Comparison of ENCODE assay signal across 29 cellular contexts in genomic region chr16:64700628-64701027, GRCh38.
"Had no signal": no experiment of that assay in that cellular context is flagged by ENCODE, and none has a peak within 500 bp of the region (broad histone marks: within the 10 kb centered on the region; RNA-seq: fewer than 3 reads in every experiment).

No MANE protein-coding gene starts in this region.

- H3K27me3 ChIP-seq: body of pancreas, esophagus muscularis mucosa, gastroesophageal sphincter had no signal

- H3K4me1 ChIP-seq: body of pancreas, esophagus muscularis mucosa, gastroesophageal sphincter had no signal

- H3K36me3 ChIP-seq: esophagus muscularis mucosa, gastroesophageal sphincter had no signal

- ATAC-seq: activated CD4-positive, alpha-beta T cell treated with anti-CD3 and anti-CD28 coated beads for 36 hours; activated CD8-positive, alpha-beta memory T cell treated with anti-CD3 and anti-CD28 coated beads, Interleukin-2, amount 10 ng/mL, durations not matched to agents 7 days and 5 days; activated CD8-positive, alpha-beta T cell treated with anti-CD3 and anti-CD28 coated beads, Interleukin-2, amount 10 ng/mL, durations not matched to agents 7 days and 5 days; activated T-cell treated with anti-CD3 and anti-CD28 coated beads, Interleukin-2, amount 50 U/mL, for 72 hours; activated T-helper 17 cell treated with anti-CD3 and anti-CD28 coated beads, Interleukin-2, amount 50 U/mL, for 72 hours; body of pancreas; effector memory CD8-positive, alpha-beta T cell; gastroesophageal sphincter had no signal

- H3K27ac ChIP-seq: body of pancreas, esophagus muscularis mucosa, gastroesophageal sphincter had no signal

- DNase-seq: activated CD4-positive, alpha-beta memory T cell treated with anti-CD3 and anti-CD28 coated beads for 36 hours; activated CD4-positive, alpha-beta T cell treated with anti-CD3 and anti-CD28 coated beads for 36 hours; activated CD4-positive, alpha-beta T cell treated with anti-CD3 and anti-CD28 coated beads, Interleukin-2, amount 10 ng/mL, durations not matched to agents 24 days and 14 days; activated CD4-positive, CD25-positive, alpha-beta regulatory T cell; activated CD4-positive, CD25-positive, alpha-beta regulatory T cell treated with anti-CD3 and anti-CD28 coated beads, Interleukin-2, amount 50 U/mL, for 72 hours; activated CD8-positive, alpha-beta memory T cell treated with anti-CD3 and anti-CD28 coated beads, Interleukin-2, amount 10 ng/mL, durations not matched to agents 7 days and 5 days; activated CD8-positive, alpha-beta memory T cell treated with anti-CD3 and anti-CD28 coated beads, Interleukin-2, amount 50 U/mL, for 4 hours; activated CD8-positive, alpha-beta T cell treated with anti-CD3 and anti-CD28 coated beads, Interleukin-2, amount 10 ng/mL, durations not matched to agents 7 days and 5 days; activated effector memory CD4-positive, alpha-beta T cell treated with Interleukin-2 at 50 U/mL for 16 hours; activated gamma-delta T cell treated with Interleukin-2 at 50 U/mL for 16 hours; activated naive CD4-positive, alpha-beta T cell treated with anti-CD3 and anti-CD28 coated beads, Interleukin-2, amount 50 U/mL, for 16 hours; activated naive CD4-positive, alpha-beta T cell treated with Interleukin-2 at 50 U/mL for 16 hours; activated T-cell treated with anti-CD3 and anti-CD28 coated beads for 4 hours; activated T-cell treated with anti-CD3 and anti-CD28 coated beads, Interleukin-2, amount 50 U/mL, for 24 hours; activated T-cell treated with anti-CD3 and anti-CD28 coated beads, Interleukin-2, amount 50 U/mL, for 72 hours; amniotic stem cell; anterior cingulate cortex; body of pancreas; caudate nucleus; cortex of kidney; dermis blood vessel endothelial cell; effector CD4-positive, alpha-beta T cell; effector memory CD8-positive, alpha-beta T cell; erythroblast; foreskin melanocyte; T-helper 2 cell had no signal

- H3K4me3 ChIP-seq: body of pancreas, esophagus muscularis mucosa, gastroesophageal sphincter had no signal

- H3K9me3 ChIP-seq: body of pancreas, esophagus muscularis mucosa, gastroesophageal sphincter had no signal
